1 cellular context compared by ENCODE assay signal in the genomic region with DNA sequence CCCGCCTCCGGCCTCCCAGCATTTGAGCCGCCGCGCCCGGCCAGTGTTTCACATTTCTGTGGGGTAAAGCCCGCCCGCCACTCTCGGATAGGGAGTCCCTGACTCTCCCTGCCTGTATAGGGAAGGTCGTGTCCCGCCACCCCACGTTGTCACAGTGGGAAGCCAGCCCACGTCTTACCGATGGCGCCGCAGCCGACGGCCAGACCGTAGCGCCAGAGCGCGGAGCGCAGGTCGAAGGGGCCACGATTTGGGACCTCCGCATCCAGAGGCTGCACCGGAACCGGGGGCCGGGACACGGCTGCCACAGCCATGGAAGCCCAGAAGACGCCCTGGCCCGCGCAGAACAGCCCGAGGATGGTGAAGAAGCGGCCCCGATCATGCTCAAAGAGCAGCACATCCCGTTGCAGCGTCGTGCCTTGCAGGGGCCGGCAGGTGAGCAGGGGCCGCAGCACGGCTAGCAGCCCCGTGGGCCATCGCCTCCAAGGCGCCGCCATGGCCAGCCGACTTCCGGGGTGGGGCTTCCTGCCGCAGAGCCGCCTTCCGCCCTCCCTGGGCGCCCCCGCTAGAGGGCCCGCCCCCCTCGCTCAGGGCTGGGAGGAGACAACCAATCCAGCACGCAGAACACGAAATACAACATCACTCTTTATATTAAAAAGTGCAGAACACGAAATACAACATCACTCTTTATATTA.
TF ChIP-seq lines count a peak whose summit lies in the region.

A gene with protein sequence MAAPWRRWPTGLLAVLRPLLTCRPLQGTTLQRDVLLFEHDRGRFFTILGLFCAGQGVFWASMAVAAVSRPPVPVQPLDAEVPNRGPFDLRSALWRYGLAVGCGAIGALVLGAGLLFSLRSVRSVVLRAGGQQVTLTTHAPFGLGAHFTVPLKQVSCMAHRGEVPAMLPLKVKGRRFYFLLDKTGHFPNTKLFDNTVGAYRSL (minus strand): TSS at position 506 of the 692 bp plus-strand sequence. CDS start 12 bp downstream, at position 494.

TF ChIP-seq in SK-N-SH, 30 proteins besides CTCF, POLR2A, EP300 and RAD21 (continued from another document):
- no peak for TF ChIP-seq FOSL2 (IDR thresholded peaks at IDR 0.05; ENCODE audit: borderline replicate concordance, low read depth)
- no peak for TF ChIP-seq RFX5 (IDR thresholded peaks at IDR 0.05; ENCODE audit: low read length)
- TF ChIP-seq RXRA (IDR thresholded peaks at IDR 0.05; ENCODE audit: borderline replicate concordance, low read depth), result no peak
- TF ChIP-seq TEAD4 (IDR thresholded peaks at IDR 0.05; ENCODE audit: borderline replicate concordance, insufficient read depth), result no peak
